In the genomic region with DNA sequence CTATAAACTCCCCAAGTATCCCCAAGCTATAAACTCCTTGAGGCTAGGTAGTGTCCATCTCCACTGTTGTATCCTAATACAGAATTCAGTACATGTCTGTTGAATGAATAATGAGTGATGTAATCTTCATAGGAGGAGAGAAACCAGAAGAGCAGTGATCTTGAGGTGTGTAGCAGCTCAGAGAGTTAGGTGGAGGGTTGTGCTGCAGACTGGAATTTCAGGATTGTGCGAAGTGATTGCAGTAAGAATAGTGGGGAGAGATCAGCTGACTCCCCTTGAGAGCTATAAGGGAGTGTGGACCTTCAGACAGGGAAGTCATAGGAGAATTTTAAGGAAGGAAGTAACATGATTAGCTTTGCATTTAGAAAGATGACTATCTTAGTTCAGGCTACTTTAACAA, we compare ENCODE assay signal across 12 cellular contexts. TPM values are rescaled to one million over a fixed set of nuclear protein-coding genes. Genes with fewer than 3 reads are reported as not detected.
DNase-seq lines count a peak whose midpoint lies in the region; ATAC-seq and TF ChIP-seq lines count a peak whose summit lies in the region.
"Had no signal": no experiment of that assay in that cellular context is flagged by ENCODE, and none has a peak within 500 bp of the region (broad histone marks: within the 10 kb centered on the region; RNA-seq: fewer than 3 reads in every experiment).

No MANE protein-coding gene starts in this region.

- H3K9me3 Mint-ChIP-seq in CD4-positive, CD25-positive, alpha-beta regulatory T cell, result no peaks in the 10 kb centered on the region
- H3K9me3 Mint-ChIP-seq in central memory CD8-positive, alpha-beta T cell, result no peaks in the 10 kb centered on the region
- no peaks in the 10 kb centered on the region for H3K9me3 Mint-ChIP-seq in natural killer cell
- H3K9me3 Mint-ChIP-seq: stimulated activated naive B cell treated with anti-CD40 and anti-IgM and Interleukin-4, amounts not matched to agents 10 μg/mL and 1 μg/mL and 100 μg/mL, for 72 hours had no signal

- peaks cover 24 to 38% (median 32%) of the 10 kb centered on the region in 4 donors for H3K4me1 Mint-ChIP-seq in CD4-positive, CD25-positive, alpha-beta regulatory T cell
- peaks cover 24% of the 10 kb centered on the region for H3K4me1 Mint-ChIP-seq in central memory CD8-positive, alpha-beta T cell
- peaks cover 3 to 21% of the 10 kb centered on the region in 2 donors for H3K4me1 Mint-ChIP-seq in natural killer cell

- no peak for TF ChIP-seq EP300 in SK-N-SH (IDR thresholded peaks at IDR 0.05; ENCODE audit: borderline replicate concordance in 1 of 2, low read depth in 1 of 2, low read length in 1 of 2)

- no peaks in the 10 kb centered on the region for H3K27me3 Mint-ChIP-seq in CD4-positive, CD25-positive, alpha-beta regulatory T cell
- H3K27me3 Mint-ChIP-seq in central memory CD8-positive, alpha-beta T cell, result no peaks in the 10 kb centered on the region
- no peaks in the 10 kb centered on the region for H3K27me3 Mint-ChIP-seq in natural killer cell (ENCODE audit: low read depth in 2 of 2)
- H3K27me3 Mint-ChIP-seq: stimulated activated naive B cell treated with anti-CD40 and anti-IgM and Interleukin-4, amounts not matched to agents 10 μg/mL and 1 μg/mL and 100 μg/mL, for 72 hours had no signal

- peaks cover 8% of the 10 kb centered on the region for H3F3A ChIP-seq in SK-N-SH (replicated peaks; ENCODE audit: insufficient read depth)

- 96% methylated on average over 1 of the region's 1 CpG for WGBS in SK-N-SH (ENCODE audit: low lambda C conversion rate)

- H3K9me3 ChIP-seq in CD4-positive, CD25-positive, alpha-beta regulatory T cell (ENCODE audit: control insufficient read depth in 2 of 2, low read length in 2 of 2), result no peaks in the 10 kb centered on the region
- no peaks in the 10 kb centered on the region for H3K9me3 ChIP-seq in SK-N-SH

- no peaks in the 10 kb centered on the region for H3K36me3 Mint-ChIP-seq in CD4-positive, CD25-positive, alpha-beta regulatory T cell
- peaks cover 5% of the 10 kb centered on the region for H3K36me3 Mint-ChIP-seq in central memory CD8-positive, alpha-beta T cell (ENCODE audit: insufficient read depth)
- no peaks in the 10 kb centered on the region for H3K36me3 Mint-ChIP-seq in natural killer cell

- no peak overlapping the region for H2AFZ ChIP-seq in SK-N-SH (ENCODE audit: low read depth)

- H3K79me2 ChIP-seq in SK-N-SH (ENCODE audit: insufficient read depth), result peaks cover 71% of the 10 kb centered on the region

- H3K27ac ChIP-seq in CD4-positive, CD25-positive, alpha-beta regulatory T cell (ENCODE audit: insufficient read depth, low read length, poor library complexity, severe bottlenecking), result peak overlapping the region; percentile 20
- no peak overlapping the region for H3K27ac ChIP-seq in SK-N-SH (ENCODE audit: low read depth in 2 of 2, low read length in 1 of 2)
- H3K27ac ChIP-seq: C4-2B had no signal

- no peaks in the 10 kb centered on the region for H3K9me2 ChIP-seq in SK-N-SH

- no peak for TF ChIP-seq RAD21 in SK-N-SH (IDR thresholded peaks at IDR 0.05; ENCODE audit: low read length)

- CTCF ChIA-PET in SK-N-SH (lab: Yijun Ruan, JAX), result interaction anchor here (1.3 kb wide), 1 partner anchor 10 kb away, joined by 4 read pairs; no protein-coding TSS in a partner anchor

- ATAC-seq in CD4-positive, CD25-positive, alpha-beta regulatory T cell (ENCODE audit: low read depth in 2 of 2), result no peak
- ATAC-seq in central memory CD8-positive, alpha-beta T cell (replicated peaks; ENCODE audit: extremely low read depth, poor library complexity, severe bottlenecking), result no peak
- no peak for ATAC-seq in natural killer cell
- ATAC-seq: stimulated activated naive B cell treated with anti-CD40 and anti-IgM and Interleukin-4, amounts not matched to agents 10 μg/mL and 1 μg/mL and 100 μg/mL, for 72 hours had no signal

- no peaks in the 10 kb centered on the region for H3K27me3 ChIP-seq in CD4-positive, CD25-positive, alpha-beta regulatory T cell (ENCODE audit: control insufficient read depth, insufficient read depth, low read length)
- H3K27me3 ChIP-seq in SK-N-SH (ENCODE audit: insufficient read depth), result no peaks in the 10 kb centered on the region

- peak overlapping the region in 2 of 3 donors; percentile 1 to 60 for H3K27ac Mint-ChIP-seq in CD4-positive, CD25-positive, alpha-beta regulatory T cell
- H3K27ac Mint-ChIP-seq in central memory CD8-positive, alpha-beta T cell (ENCODE audit: low read depth), result peak overlapping the region; percentile 3
- peak overlapping the region in 1 of 2 donors; percentile 4 for H3K27ac Mint-ChIP-seq in natural killer cell

- POLR2A ChIA-PET in SK-N-SH (lab: Yijun Ruan, JAX), result interaction anchor here (0.5 kb wide), 1 partner anchor 305 kb away, joined by 4 read pairs; no protein-coding TSS in a partner anchor

- no peak overlapping the region for H3K4me3 ChIP-seq in CD4-positive, CD25-positive, alpha-beta regulatory T cell (ENCODE audit: low read depth, low read length)
- no peak overlapping the region for H3K4me3 ChIP-seq in SK-N-SH (ENCODE audit: low read depth in 2 of 2, low read length in 1 of 2)

- H3K4me2 ChIP-seq in SK-N-SH, result no peak overlapping the region

- intact Hi-C loops in natural killer cell (cut with micrococcal nuclease), result no loop called here

- DNase-seq in CD4-positive, CD25-positive, alpha-beta regulatory T cell, result no peak
- DNase-seq in M059J (ENCODE audit: low read depth) (peak; percentile 35), medulla oblongata (ENCODE audit: extremely low spot score) (peak; percentile 49), retina (no peak), GM10266 (ENCODE audit: extremely low spot score) (no peak), SK-N-SH (no peak), natural killer cell (no peak)
- DNase-seq in central memory CD8-positive, alpha-beta T cell (ENCODE audit: low spot score in 2 of 2), result no peak
- DNase-seq: effector memory CD4-positive, alpha-beta T cell; stimulated activated CD4-positive, alpha-beta T cell treated with anti-CD3 and anti-CD28 coated beads, Interleukin-2, amount 100 ng/mL, for 48 hours; stimulated activated naive B cell treated with anti-CD40 and anti-IgM and Interleukin-4, amounts not matched to agents 10 μg/mL and 1 μg/mL and 100 μg/mL, for 72 hours had no signal

- H3K4me3 Mint-ChIP-seq in CD4-positive, CD25-positive, alpha-beta regulatory T cell, result peak overlapping the region in 1 of 4 donors; percentile 0
- H3K4me3 Mint-ChIP-seq in central memory CD8-positive, alpha-beta T cell, result no peak overlapping the region
- H3K4me3 Mint-ChIP-seq in natural killer cell, result no peak overlapping the region
- H3K4me3 Mint-ChIP-seq: stimulated activated naive B cell treated with anti-CD40 and anti-IgM and Interleukin-4, amounts not matched to agents 10 μg/mL and 1 μg/mL and 100 μg/mL, for 72 hours had no signal

- H4K20me1 ChIP-seq in SK-N-SH (ENCODE audit: insufficient read depth), result no peaks in the 10 kb centered on the region

- no peak for TF ChIP-seq CTCF in GM10266 (IDR thresholded peaks at IDR 0.05; ENCODE audit: control insufficient read depth, insufficient read depth, low read depth, missing control alignments)
- TF ChIP-seq CTCF in SK-N-SH (IDR thresholded peaks at IDR 0.05), result no peak
- no peak for TF ChIP-seq CTCF in natural killer cell (IDR thresholded peaks at IDR 0.05)

- no peaks in the 10 kb centered on the region for H3K36me3 ChIP-seq in CD4-positive, CD25-positive, alpha-beta regulatory T cell (ENCODE audit: control insufficient read depth, insufficient read depth, low read length)
- no peaks in the 10 kb centered on the region for H3K36me3 ChIP-seq in SK-N-SH (replicated peaks in 1 of 2; ENCODE audit: control insufficient read depth in 1 of 2, insufficient read depth in 2 of 2, low read length in 1 of 2)

- no peak overlapping the region for H3K9ac ChIP-seq in SK-N-SH

- peaks cover 18% of the 10 kb centered on the region for H3K4me1 ChIP-seq in CD4-positive, CD25-positive, alpha-beta regulatory T cell (ENCODE audit: control insufficient read depth, insufficient read depth, low read length, poor library complexity, severe bottlenecking)
- H3K4me1 ChIP-seq in SK-N-SH (ENCODE audit: control insufficient read depth in 1 of 2, insufficient read depth in 2 of 2, low read depth in 1 of 2, low read length in 1 of 2), result peaks cover 2 to 4% of the 10 kb centered on the region in 2 experiments; a peak in 3 of 4 replicates

TF ChIP-seq in SK-N-SH, 30 proteins besides CTCF, POLR2A, EP300 and RAD21 (continues in another document):
- TF ChIP-seq, protein P1, sequence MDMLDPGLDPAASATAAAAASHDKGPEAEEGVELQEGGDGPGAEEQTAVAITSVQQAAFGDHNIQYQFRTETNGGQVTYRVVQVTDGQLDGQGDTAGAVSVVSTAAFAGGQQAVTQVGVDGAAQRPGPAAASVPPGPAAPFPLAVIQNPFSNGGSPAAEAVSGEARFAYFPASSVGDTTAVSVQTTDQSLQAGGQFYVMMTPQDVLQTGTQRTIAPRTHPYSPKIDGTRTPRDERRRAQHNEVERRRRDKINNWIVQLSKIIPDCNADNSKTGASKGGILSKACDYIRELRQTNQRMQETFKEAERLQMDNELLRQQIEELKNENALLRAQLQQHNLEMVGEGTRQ (IDR thresholded peaks at IDR 0.05; ENCODE audit: borderline replicate concordance, low read depth, low read length), result no peak
- TF ChIP-seq SIN3A (IDR thresholded peaks at IDR 0.05; ENCODE audit: borderline replicate concordance, low read depth, low read length) (no peak), EZH2phosphoT487 (IDR thresholded peaks at IDR 0.05; ENCODE audit: borderline replicate concordance, low read depth) (no peak), JUND (IDR thresholded peaks at IDR 0.05) (no peak), GABPA (IDR thresholded peaks at IDR 0.05; ENCODE audit: low read depth) (no peak), RXRA (IDR thresholded peaks at IDR 0.05; ENCODE audit: borderline replicate concordance, low read depth) (no peak), RCOR1 (IDR thresholded peaks at IDR 0.05; ENCODE audit: low read length) (no peak), MXI1 (IDR thresholded peaks at IDR 0.05; ENCODE audit: low read depth, low read length) (no peak), FOXJ3 (CRISPR knock-in tag; IDR thresholded peaks at IDR 0.05) (no peak)
- TF ChIP-seq, protein P2, sequence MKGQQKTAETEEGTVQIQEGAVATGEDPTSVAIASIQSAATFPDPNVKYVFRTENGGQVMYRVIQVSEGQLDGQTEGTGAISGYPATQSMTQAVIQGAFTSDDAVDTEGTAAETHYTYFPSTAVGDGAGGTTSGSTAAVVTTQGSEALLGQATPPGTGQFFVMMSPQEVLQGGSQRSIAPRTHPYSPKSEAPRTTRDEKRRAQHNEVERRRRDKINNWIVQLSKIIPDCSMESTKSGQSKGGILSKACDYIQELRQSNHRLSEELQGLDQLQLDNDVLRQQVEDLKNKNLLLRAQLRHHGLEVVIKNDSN (IDR thresholded peaks at IDR 0.05; ENCODE audit: borderline replicate concordance, low read depth), result no peak

RNA-seq across cellular contexts. Expression of a gene that starts 4.3 kb away (rescaled TPM):
- total RNA-seq in CD4-positive, CD25-positive, alpha-beta regulatory T cell, result 14.2 TPM
- polyA plus RNA-seq in CD4-positive, CD25-positive, alpha-beta regulatory T cell, result 10 to 100 TPM in 2 of 4 donors, 1 to 10 TPM in 2; 7.8 to 22.0 (median 10.1) TPM
- total RNA-seq in M059J (2014; rRNA removed; shearing (Covaris generic)), result 27.2 and 58.8 TPM in 2 replicates
- 8.2 and 9.9 TPM in 2 replicates for polyA plus RNA-seq in SK-N-SH (2012; rRNA removed)
- 13.6 and 18.0 TPM in 2 replicates for polyA plus RNA-seq in SK-N-SH (2012; cell fraction: cytosol; rRNA removed)
- 7.9 and 13.1 TPM in 2 replicates for polyA plus RNA-seq in SK-N-SH (2012; cell fraction: nucleus; rRNA removed)
- 1 to 10 TPM; 3.6 to 5.2 (median 3.7) TPM for total RNA-seq in natural killer cell

Comparison
In these comparisons a context has a peak if more than half of its experiments do, and no peak if none do; other contexts are left out.
1. DNase-seq: peak in M059J (single experiment) and medulla oblongata (single experiment); none in CD4-positive, CD25-positive, alpha-beta regulatory T cell (0 of 3), central memory CD8-positive, alpha-beta T cell (0 of 2), retina (single experiment), GM10266 (single experiment), SK-N-SH (single experiment) and natural killer cell (single experiment).